28 cellular contexts compared by ENCODE assay signal in the genomic region with DNA sequence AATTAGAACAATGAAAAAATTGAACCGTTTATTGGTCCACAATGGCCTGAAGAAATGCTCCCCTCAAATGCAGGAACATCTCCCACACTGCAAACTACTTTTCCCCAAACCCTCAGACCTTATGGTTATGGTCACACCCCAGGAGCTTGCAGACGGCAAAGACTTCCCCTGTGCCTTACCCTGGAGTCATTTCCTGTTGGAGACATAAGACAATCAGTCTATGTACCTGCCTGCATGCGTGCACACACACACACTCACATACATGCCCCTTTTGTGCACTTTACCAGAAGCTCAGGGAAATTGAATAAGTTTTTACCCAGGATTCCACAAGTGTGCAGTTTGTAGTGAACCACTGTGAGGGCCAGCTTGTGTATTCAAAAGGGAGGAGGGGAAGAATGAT.
"Had no signal": no experiment of that assay in that cellular context is flagged by ENCODE, and none has a peak within 500 bp of the region (broad histone marks: within the 10 kb centered on the region; RNA-seq: fewer than 3 reads in every experiment).

No MANE protein-coding gene starts in this region.

- H3K36me3 Mint-ChIP-seq: natural killer cell; neural progenitor cell; stimulated activated effector memory CD8-positive, alpha-beta T cell treated with anti-CD3 and anti-CD28 coated beads, Interleukin-12 subunit alpha, Interleukin-12 subunit beta, amount 100 ng/mL, for 72 hours; stimulated activated naive B cell treated with anti-CD40 and anti-IgM and Interleukin-4, amounts not matched to agents 10 μg/mL and 1 μg/mL and 100 μg/mL, for 72 hours had no signal

- H3K27me3 ChIP-seq: neural progenitor cell, ovary, right lobe of liver, sigmoid colon, stomach, thyroid gland, tibial nerve, upper lobe of left lung, vagina had no signal

- H3K79me2 ChIP-seq: parathyroid adenoma had no signal

- H3K27me3 Mint-ChIP-seq: progenitor cell of endocrine pancreas; stimulated activated naive B cell treated with anti-CD40 and anti-IgM and Interleukin-4, amounts not matched to agents 10 μg/mL and 1 μg/mL and 100 μg/mL, for 72 hours; stimulated activated naive CD8-positive, alpha-beta T cell treated with anti-CD3 and anti-CD28 coated beads, Interleukin-15, Interleukin-2, amounts not matched to agents 100 ng/mL and 50 ng/mL, for 24 hours had no signal

- DNase-seq: natural killer cell; occipital lobe; ovary; posterior cingulate gyrus; psoas muscle; right cardiac atrium; right lobe of liver; sigmoid colon; small intestine; stimulated activated CD4-positive, alpha-beta T cell treated with anti-CD3 and anti-CD28 coated beads, Interleukin-15, amount 100 ng/mL, for 24 hours; stimulated activated CD4-positive, alpha-beta T cell treated with anti-CD3 and anti-CD28 coated beads, Interleukin-2, amount 100 ng/mL, for 24 hours; stimulated activated CD4-positive, alpha-beta T cell treated with anti-CD3 and anti-CD28 coated beads, Interleukin-2, amount 100 ng/mL, for 48 hours; stimulated activated CD4-positive, alpha-beta T cell treated with anti-CD3 and anti-CD28 coated beads, Interleukin-4, amount 100 ng/mL, for 24 hours; stimulated activated naive B cell treated with anti-CD40 and anti-IgM and Interleukin-4, amounts not matched to agents 10 μg/mL and 1 μg/mL and 100 μg/mL, for 72 hours; stimulated activated naive CD4-positive, alpha-beta T cell treated with Interleukin-2 at 50 U/mL for 16 hours; stomach; thyroid gland; trophoblast cell; upper lobe of left lung had no signal

- H3K27ac Mint-ChIP-seq: natural killer cell; nephron; neural progenitor cell; progenitor cell of endocrine pancreas; stimulated activated effector memory CD8-positive, alpha-beta T cell treated with anti-CD3 and anti-CD28 coated beads, Interleukin-12 subunit alpha, Interleukin-12 subunit beta, amount 100 ng/mL, for 72 hours; stimulated activated naive B cell treated with anti-CD40 and anti-IgM and Interleukin-4, amounts not matched to agents 10 μg/mL and 1 μg/mL and 100 μg/mL, for 72 hours; stimulated activated naive CD8-positive, alpha-beta T cell treated with anti-CD3 and anti-CD28 coated beads, Interleukin-15, Interleukin-2, amounts not matched to agents 100 ng/mL and 50 ng/mL, for 24 hours had no signal

- H3K4me3 Mint-ChIP-seq: natural killer cell; nephron; neural progenitor cell; stimulated activated effector memory CD8-positive, alpha-beta T cell treated with anti-CD3 and anti-CD28 coated beads, Interleukin-12 subunit alpha, Interleukin-12 subunit beta, amount 100 ng/mL, for 72 hours; stimulated activated naive B cell treated with anti-CD40 and anti-IgM and Interleukin-4, amounts not matched to agents 10 μg/mL and 1 μg/mL and 100 μg/mL, for 72 hours; stimulated activated naive CD8-positive, alpha-beta T cell treated with anti-CD3 and anti-CD28 coated beads, Interleukin-15, Interleukin-2, amounts not matched to agents 100 ng/mL and 50 ng/mL, for 24 hours had no signal

- H3K4me1 Mint-ChIP-seq: natural killer cell; stimulated activated effector memory CD8-positive, alpha-beta T cell treated with anti-CD3 and anti-CD28 coated beads, Interleukin-12 subunit alpha, Interleukin-12 subunit beta, amount 100 ng/mL, for 72 hours; stimulated activated naive B cell treated with anti-CD40 and anti-IgM and Interleukin-4, amounts not matched to agents 10 μg/mL and 1 μg/mL and 100 μg/mL, for 72 hours had no signal

- H2AFZ ChIP-seq: parathyroid adenoma had no signal

- H3K27ac ChIP-seq: neural progenitor cell, ovary, parathyroid adenoma, psoas muscle, right lobe of liver, sigmoid colon, stomach, thoracic aorta, thyroid gland, tibial nerve, upper lobe of left lung, vagina had no signal

- H3K4me3 ChIP-seq: neural progenitor cell, ovary, psoas muscle, right lobe of liver, sigmoid colon, stomach, thoracic aorta, thyroid gland, tibial nerve, upper lobe of left lung, vagina had no signal

- ATAC-seq: natural killer cell; psoas muscle; right lobe of liver; stimulated activated effector memory CD8-positive, alpha-beta T cell treated with anti-CD3 and anti-CD28 coated beads, Interleukin-12 subunit alpha, Interleukin-12 subunit beta, amount 100 ng/mL, for 72 hours; stimulated activated naive B cell treated with anti-CD40 and anti-IgM and Interleukin-4, amounts not matched to agents 10 μg/mL and 1 μg/mL and 100 μg/mL, for 72 hours had no signal

- H3K9me3 Mint-ChIP-seq: neural progenitor cell had no signal

- H3K4me1 ChIP-seq: neural progenitor cell, parathyroid adenoma, psoas muscle, right lobe of liver, sigmoid colon, stomach, thyroid gland, tibial nerve, upper lobe of left lung, vagina had no signal

- H3K9me3 ChIP-seq: ovary, psoas muscle, right lobe of liver, sigmoid colon, thoracic aorta, thyroid gland, upper lobe of left lung, vagina had no signal

- H3K4me2 ChIP-seq: neural progenitor cell had no signal

- H3K36me3 ChIP-seq: neural progenitor cell, ovary, right lobe of liver, sigmoid colon, stomach, thoracic aorta, thyroid gland, tibial nerve, upper lobe of left lung, vagina had no signal
